In the genomic region with DNA sequence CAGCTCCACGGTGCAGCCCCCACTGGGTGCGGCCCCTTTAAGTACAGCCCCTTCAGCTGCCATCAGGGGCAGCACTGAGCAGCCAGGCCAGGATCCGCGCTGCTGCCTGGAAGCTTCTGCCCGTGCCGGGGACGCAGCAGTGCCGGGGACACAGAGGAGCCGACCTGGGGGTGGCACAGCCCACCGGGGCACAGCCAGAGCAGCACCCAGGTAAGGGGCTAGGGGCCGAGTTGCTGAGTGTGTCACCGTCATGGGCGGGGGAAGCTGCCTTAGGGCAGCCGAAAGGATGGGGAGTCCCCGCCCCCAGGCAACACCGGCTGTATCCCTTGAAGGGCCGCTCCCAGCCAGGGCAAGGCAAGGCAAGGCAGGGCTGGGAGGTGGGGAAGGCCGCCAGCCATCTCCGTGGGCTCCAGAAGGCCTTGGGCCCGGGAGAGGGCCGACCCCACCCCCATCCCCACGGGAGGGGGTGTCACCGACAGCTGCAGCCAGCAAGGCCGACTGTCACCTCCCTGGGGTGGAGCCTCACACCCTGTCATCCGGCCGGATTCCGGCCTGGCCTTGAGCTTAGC, we compare ENCODE assay signal across 8 cellular contexts. TPM values are rescaled to one million over a fixed set of nuclear protein-coding genes. Genes with fewer than 3 reads are reported as not detected.
DNase-seq lines count a peak whose midpoint lies in the region; ATAC-seq, FAIRE-seq and TF ChIP-seq lines count a peak whose summit lies in the region.
"Not testable (repeated sequence)": the region's sequence is repeated elsewhere in the genome, so short reads cannot be mapped to it uniquely, and the experiment has no call there.

TSS of gene AJM1 (plus strand) at position 99 of the 569 bp plus-strand sequence. CDS start 1,937 bp downstream, outside the sequence.

- H3K36me3 ChIP-seq in keratinocyte (ENCODE audit: control insufficient read depth in 2 of 2, extremely low read depth in 1 of 2, insufficient read depth in 2 of 2, low read length in 2 of 2), result not testable (repeated sequence)
- H3K36me3 ChIP-seq in spleen, result peaks cover 0 to 56% (median 28%) of the 10 kb centered on the region in 6 donors

- dilution Hi-C loops in keratinocyte (cut with MboI; ENCODE audit: extremely low pct_ligation_motif_present, low sequenced_read_pairs), result not testable (repeated sequence)

- not testable (repeated sequence) for H2AFZ ChIP-seq in keratinocyte (ENCODE audit: control insufficient read depth, low read length)

- TF ChIP-seq CTCF in keratinocyte (optimal IDR thresholded peaks at IDR 0.05 in 1 of 3, IDR thresholded peaks at IDR 0.05 in 1 of 3, conservative IDR thresholded peaks at IDR 0.05 in 1 of 3; ENCODE audit: extremely low read depth in 1 of 3, insufficient read depth in 2 of 3, low read length in 3 of 3) (peak; percentile 71 to 92 (median 73)), spleen (IDR thresholded peaks at IDR 0.05 in 8 of 11, conservative IDR thresholded peaks at IDR 0.05 in 3 of 11) (peak; percentile 70 to 97 (median 93))

- not testable (repeated sequence) for H3K9me1 ChIP-seq in keratinocyte (ENCODE audit: control insufficient read depth, extremely low read depth, insufficient read depth, low read length)

- H3K9me3 ChIP-seq in keratinocyte (ENCODE audit: control insufficient read depth, low read depth, low read length); spleen: not testable (repeated sequence)

- DNase-seq in AG08396 (ENCODE audit: low spot score), result peak; percentile 88
- peak; percentile 30 for DNase-seq in NCI-H510A (lab: John Stamatoyannopoulos, UW)
- DNase-seq in activated CD4-positive, alpha-beta T cell treated with anti-CD3 and anti-CD28 coated beads for 1 hour, result peak; percentile 66
- DNase-seq in central memory CD4-positive, alpha-beta T cell, result peak; percentile 74
- not testable (repeated sequence) for DNase-seq in keratinocyte (ENCODE audit: low read depth, low spot score)
- DNase-seq in spleen, result peak; percentile 94

- FAIRE-seq in keratinocyte (lab: Jason Lieb, UNC), result not testable (repeated sequence)

- not testable (repeated sequence) for H4K20me1 ChIP-seq in keratinocyte (ENCODE audit: control insufficient read depth, extremely low read depth, insufficient read depth, low read length)

- H3K27me3 ChIP-seq in keratinocyte (ENCODE audit: control insufficient read depth, extremely low read depth, insufficient read depth, low read length), result peaks cover 35% of the 10 kb centered on the region
- peaks cover 0 to 45% (median 36%) of the 10 kb centered on the region in 7 donors for H3K27me3 ChIP-seq in spleen (replicated peaks in 1 of 7)

- peak within 1 kb of the TSS; percentile 70 for H3K4me2 ChIP-seq in keratinocyte (ENCODE audit: control insufficient read depth, extremely low read depth, insufficient read depth, low read depth, low read length)

- not testable (repeated sequence) for H3K4me1 ChIP-seq in keratinocyte (ENCODE audit: control insufficient read depth, extremely low read depth, insufficient read depth, low read length)
- H3K4me1 ChIP-seq in spleen, result peaks cover 32 to 78% (median 63%) of the 10 kb centered on the region in 6 donors

- not testable (repeated sequence) for H3K79me2 ChIP-seq in keratinocyte (ENCODE audit: control insufficient read depth, insufficient read depth, low read length)

- intact Hi-C loops in spleen (cut with DNase I; ENCODE audit: low total_unique reads), result loop anchor here (10.0 kb wide), 1 partner anchor 102 kb away; the partner anchor contains the start of genes C8G and FBXW5

- not testable (repeated sequence) for TF ChIP-seq POLR2A in spleen (IDR thresholded peaks at IDR 0.05)

- peak; percentile 76 for ATAC-seq in GM19035 (IDR thresholded peaks at IDR 0.05; ENCODE audit: unreplicated experiment)
- peak; percentile 62 for ATAC-seq in HG03342 (IDR thresholded peaks at IDR 0.05; ENCODE audit: unreplicated experiment)

- WGBS in spleen, 5 donors, result 0 to 1% (median 1%) methylated on average over 2 to 24 of the region's 27 CpGs

- not testable (repeated sequence) for H3K27ac ChIP-seq in keratinocyte (ENCODE audit: control insufficient read depth, insufficient read depth, low read length)
- H3K27ac ChIP-seq in spleen, result peak within 1 kb of the TSS; percentile 55 to 90 (median 83)

- not testable (repeated sequence) for H3K9ac ChIP-seq in keratinocyte (ENCODE audit: control insufficient read depth, extremely low read depth, insufficient read depth, low read length)

- not testable (repeated sequence) for H3K4me3 ChIP-seq in keratinocyte (ENCODE audit: control insufficient read depth in 2 of 3, extremely low read depth in 1 of 3, insufficient read depth in 2 of 3, low read depth in 1 of 3, low read length in 3 of 3)
- H3K4me3 ChIP-seq in spleen, result peak within 1 kb of the TSS; percentile 55 to 95 (median 65)

RNA-seq across cellular contexts. Expression of gene AJM1, which starts in this region (rescaled TPM):
- polyA plus RNA-seq in keratinocyte (0.10 to 0.21 TPM (median 0.12 TPM) in 3 replicates), spleen (1 to 10 TPM in 2 of 3 donors, under 1 TPM in 1; 0.91 to 3.9 (median 1.0) TPM)
- polyA plus RNA-seq in keratinocyte (2011; ENCODE audit: low read depth), result 0.29 TPM
- 0.01 and 0.08 TPM in 2 replicates for polyA plus RNA-seq in keratinocyte (2011; cell fraction: cytosol; rRNA removed)
- 0.92 and 0.93 TPM in 2 replicates for polyA plus RNA-seq in keratinocyte (2011; cell fraction: nucleus; rRNA removed)
- 0.41 and 0.79 TPM in 2 replicates for polyA plus RNA-seq in keratinocyte (2012; ENCODE audit: low replicate concordance)
- not detected in 3 replicates for polyA minus RNA-seq in keratinocyte
- polyA minus RNA-seq in keratinocyte (2011; cell fraction: cytosol; rRNA and poly(A)+ RNA removed), result not detected
- polyA minus RNA-seq in keratinocyte (2011; cell fraction: nucleus; rRNA and poly(A)+ RNA removed), result 0.16 and 0.42 TPM in 2 replicates
- 10 to 100 TPM in 1 of 7 donors, 1 to 10 TPM in 6; 3.3 to 13.1 (median 6.3) TPM for total RNA-seq in spleen
